1 cellular context compared by ENCODE assay signal in the genomic region with DNA sequence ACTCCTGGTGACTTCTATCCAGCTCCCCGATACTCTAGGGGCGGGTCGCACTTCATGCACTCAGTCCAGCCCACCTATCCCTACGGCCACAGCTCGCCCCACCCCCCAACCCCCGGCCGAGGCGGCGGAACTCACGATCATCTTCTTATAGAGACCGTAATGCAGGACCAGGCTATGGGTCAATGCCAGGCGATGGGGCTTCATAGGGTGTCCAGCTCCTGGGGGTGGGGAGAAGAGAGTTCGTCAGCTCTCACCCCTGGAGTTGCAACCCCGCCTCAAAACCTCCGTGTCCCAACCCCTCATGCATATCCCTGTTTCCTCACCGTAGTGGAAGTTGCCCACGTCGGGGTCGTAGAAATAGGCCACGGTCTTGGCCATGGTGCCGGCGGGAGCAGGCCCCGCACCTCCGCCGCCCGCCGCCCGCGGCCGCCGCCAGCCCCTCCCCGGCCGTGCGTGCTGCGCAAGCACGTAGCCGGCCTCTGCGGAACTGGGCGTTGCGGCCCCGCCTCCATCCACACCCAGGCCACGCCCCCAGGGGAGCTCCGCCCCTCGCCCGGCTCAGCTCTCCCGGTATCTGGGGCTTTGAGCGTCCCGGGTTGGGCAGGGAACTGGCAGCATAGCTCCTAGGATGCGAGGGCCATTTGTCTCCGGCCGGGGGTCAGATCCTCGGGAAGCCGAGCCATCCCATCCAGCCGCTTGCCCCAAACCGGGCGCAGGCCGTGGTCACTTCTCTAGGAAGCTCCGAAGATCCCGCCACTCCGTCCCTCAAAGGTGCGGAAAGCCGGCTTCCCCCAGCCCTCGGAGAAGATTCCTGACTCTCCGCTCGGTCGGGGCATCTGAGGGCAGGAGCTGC.
TF ChIP-seq lines count a peak whose summit lies in the region.

A gene (minus strand): TSS at position 437 of the 853 bp plus-strand sequence. CDS start 59 bp downstream, at position 378.
A gene with protein sequence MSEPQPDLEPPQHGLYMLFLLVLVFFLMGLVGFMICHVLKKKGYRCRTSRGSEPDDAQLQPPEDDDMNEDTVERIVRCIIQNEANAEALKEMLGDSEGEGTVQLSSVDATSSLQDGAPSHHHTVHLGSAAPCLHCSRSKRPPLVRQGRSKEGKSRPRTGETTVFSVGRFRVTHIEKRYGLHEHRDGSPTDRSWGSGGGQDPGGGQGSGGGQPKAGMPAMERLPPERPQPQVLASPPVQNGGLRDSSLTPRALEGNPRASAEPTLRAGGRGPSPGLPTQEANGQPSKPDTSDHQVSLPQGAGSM (plus strand): TSS at position 585 of the 853 bp plus-strand sequence. CDS start 1,229 bp downstream, outside the sequence.

TF ChIP-seq in HepG2, 621 proteins besides CTCF, POLR2A, EP300 and RAD21 (continued from another document and continues in another):
- TF ChIP-seq, protein P1, sequence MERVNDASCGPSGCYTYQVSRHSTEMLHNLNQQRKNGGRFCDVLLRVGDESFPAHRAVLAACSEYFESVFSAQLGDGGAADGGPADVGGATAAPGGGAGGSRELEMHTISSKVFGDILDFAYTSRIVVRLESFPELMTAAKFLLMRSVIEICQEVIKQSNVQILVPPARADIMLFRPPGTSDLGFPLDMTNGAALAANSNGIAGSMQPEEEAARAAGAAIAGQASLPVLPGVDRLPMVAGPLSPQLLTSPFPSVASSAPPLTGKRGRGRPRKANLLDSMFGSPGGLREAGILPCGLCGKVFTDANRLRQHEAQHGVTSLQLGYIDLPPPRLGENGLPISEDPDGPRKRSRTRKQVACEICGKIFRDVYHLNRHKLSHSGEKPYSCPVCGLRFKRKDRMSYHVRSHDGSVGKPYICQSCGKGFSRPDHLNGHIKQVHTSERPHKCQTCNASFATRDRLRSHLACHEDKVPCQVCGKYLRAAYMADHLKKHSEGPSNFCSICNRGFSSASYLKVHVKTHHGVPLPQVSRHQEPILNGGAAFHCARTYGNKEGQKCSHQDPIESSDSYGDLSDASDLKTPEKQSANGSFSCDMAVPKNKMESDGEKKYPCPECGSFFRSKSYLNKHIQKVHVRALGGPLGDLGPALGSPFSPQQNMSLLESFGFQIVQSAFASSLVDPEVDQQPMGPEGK (CRISPR knock-in tag; IDR thresholded peaks at IDR 0.05) = no peak
- TF ChIP-seq TOE1 (CRISPR knock-in tag; IDR thresholded peaks at IDR 0.05) (no peak), DNMT1 (CRISPR knock-in tag; IDR thresholded peaks at IDR 0.05) (peak; percentile 13; the same call in 1 of the 2 replicates), NFIC (IDR thresholded peaks at IDR 0.05; ENCODE audit: low read length) (no peak), ZNF383 (CRISPR knock-in tag; IDR thresholded peaks at IDR 0.05; ENCODE audit: borderline replicate concordance) (0 out of 2 replicates have a peak, but pooled peaks have one; percentile 77), TOPORS (CRISPR knock-in tag; IDR thresholded peaks at IDR 0.05) (0 out of 2 replicates have a peak, but pooled peaks have one; percentile 31), ZNF292 (CRISPR knock-in tag; IDR thresholded peaks at IDR 0.05; ENCODE audit: borderline replicate concordance, low read depth) (peak; percentile 17; the same call in 1 of the 2 replicates), ZNF7 (CRISPR knock-in tag; IDR thresholded peaks at IDR 0.05) (no peak), PHF8 (CRISPR knock-in tag; IDR thresholded peaks at IDR 0.05) (peak; percentile 76), NR2F6 (IDR thresholded peaks at IDR 0.05) (no peak), NR2F6 (CRISPR knock-in tag; IDR thresholded peaks at IDR 0.05) (no peak), SOX6 (IDR thresholded peaks at IDR 0.05) (no peak), SOX6 (CRISPR knock-in tag; IDR thresholded peaks at IDR 0.05) (no peak; the same call in 1 of the 2 replicates), SNAI1 (CRISPR knock-in tag; IDR thresholded peaks at IDR 0.05; ENCODE audit: borderline replicate concordance) (no peak), SOX5 (CRISPR knock-in tag; IDR thresholded peaks at IDR 0.05; ENCODE audit: borderline replicate concordance) (no peak), EED (CRISPR knock-in tag; IDR thresholded peaks at IDR 0.05) (no peak), AHR (CRISPR knock-in tag; IDR thresholded peaks at IDR 0.05) (no peak), MAZ (IDR thresholded peaks at IDR 0.05; ENCODE audit: borderline replicate concordance, low read depth, low read length) (peak; percentile 68; the same call in 1 of the 2 replicates), MAZ (CRISPR knock-in tag; IDR thresholded peaks at IDR 0.05; ENCODE audit: low read depth) (peak; percentile 46), ZNF737 (CRISPR knock-in tag; IDR thresholded peaks at IDR 0.05; ENCODE audit: borderline replicate concordance) (no peak), ZNF124 (CRISPR knock-in tag; IDR thresholded peaks at IDR 0.05) (no peak)
- TF ChIP-seq, protein P2, sequence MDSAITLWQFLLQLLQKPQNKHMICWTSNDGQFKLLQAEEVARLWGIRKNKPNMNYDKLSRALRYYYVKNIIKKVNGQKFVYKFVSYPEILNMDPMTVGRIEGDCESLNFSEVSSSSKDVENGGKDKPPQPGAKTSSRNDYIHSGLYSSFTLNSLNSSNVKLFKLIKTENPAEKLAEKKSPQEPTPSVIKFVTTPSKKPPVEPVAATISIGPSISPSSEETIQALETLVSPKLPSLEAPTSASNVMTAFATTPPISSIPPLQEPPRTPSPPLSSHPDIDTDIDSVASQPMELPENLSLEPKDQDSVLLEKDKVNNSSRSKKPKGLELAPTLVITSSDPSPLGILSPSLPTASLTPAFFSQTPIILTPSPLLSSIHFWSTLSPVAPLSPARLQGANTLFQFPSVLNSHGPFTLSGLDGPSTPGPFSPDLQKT (CRISPR knock-in tag; IDR thresholded peaks at IDR 0.05; ENCODE audit: borderline replicate concordance) = no peak
- TF ChIP-seq, protein P3, sequence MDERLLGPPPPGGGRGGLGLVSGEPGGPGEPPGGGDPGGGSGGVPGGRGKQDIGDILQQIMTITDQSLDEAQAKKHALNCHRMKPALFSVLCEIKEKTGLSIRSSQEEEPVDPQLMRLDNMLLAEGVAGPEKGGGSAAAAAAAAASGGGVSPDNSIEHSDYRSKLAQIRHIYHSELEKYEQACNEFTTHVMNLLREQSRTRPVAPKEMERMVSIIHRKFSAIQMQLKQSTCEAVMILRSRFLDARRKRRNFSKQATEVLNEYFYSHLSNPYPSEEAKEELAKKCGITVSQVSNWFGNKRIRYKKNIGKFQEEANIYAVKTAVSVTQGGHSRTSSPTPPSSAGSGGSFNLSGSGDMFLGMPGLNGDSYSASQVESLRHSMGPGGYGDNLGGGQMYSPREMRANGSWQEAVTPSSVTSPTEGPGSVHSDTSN (CRISPR knock-in tag; IDR thresholded peaks at IDR 0.05) = no peak
- TF ChIP-seq, protein P4, sequence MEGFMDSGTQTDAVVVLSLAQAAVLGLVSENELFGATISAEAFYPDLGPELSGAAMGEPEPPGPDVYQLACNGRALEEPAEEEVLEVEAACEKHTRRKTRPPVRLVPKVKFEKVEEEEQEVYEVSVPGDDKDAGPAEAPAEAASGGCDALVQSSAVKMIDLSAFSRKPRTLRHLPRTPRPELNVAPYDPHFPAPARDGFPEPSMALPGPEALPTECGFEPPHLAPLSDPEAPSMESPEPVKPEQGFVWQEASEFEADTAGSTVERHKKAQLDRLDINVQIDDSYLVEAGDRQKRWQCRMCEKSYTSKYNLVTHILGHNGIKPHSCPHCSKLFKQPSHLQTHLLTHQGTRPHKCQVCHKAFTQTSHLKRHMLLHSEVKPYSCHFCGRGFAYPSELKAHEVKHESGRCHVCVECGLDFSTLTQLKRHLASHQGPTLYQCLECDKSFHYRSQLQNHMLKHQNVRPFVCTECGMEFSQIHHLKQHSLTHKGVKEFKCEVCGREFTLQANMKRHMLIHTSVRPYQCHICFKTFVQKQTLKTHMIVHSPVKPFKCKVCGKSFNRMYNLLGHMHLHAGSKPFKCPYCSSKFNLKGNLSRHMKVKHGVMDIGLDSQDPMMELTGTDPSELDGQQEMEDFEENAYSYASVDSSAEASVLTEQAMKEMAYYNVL (CRISPR knock-in tag; IDR thresholded peaks at IDR 0.05; ENCODE audit: borderline replicate concordance) = no peak
- TF ChIP-seq, protein P5, sequence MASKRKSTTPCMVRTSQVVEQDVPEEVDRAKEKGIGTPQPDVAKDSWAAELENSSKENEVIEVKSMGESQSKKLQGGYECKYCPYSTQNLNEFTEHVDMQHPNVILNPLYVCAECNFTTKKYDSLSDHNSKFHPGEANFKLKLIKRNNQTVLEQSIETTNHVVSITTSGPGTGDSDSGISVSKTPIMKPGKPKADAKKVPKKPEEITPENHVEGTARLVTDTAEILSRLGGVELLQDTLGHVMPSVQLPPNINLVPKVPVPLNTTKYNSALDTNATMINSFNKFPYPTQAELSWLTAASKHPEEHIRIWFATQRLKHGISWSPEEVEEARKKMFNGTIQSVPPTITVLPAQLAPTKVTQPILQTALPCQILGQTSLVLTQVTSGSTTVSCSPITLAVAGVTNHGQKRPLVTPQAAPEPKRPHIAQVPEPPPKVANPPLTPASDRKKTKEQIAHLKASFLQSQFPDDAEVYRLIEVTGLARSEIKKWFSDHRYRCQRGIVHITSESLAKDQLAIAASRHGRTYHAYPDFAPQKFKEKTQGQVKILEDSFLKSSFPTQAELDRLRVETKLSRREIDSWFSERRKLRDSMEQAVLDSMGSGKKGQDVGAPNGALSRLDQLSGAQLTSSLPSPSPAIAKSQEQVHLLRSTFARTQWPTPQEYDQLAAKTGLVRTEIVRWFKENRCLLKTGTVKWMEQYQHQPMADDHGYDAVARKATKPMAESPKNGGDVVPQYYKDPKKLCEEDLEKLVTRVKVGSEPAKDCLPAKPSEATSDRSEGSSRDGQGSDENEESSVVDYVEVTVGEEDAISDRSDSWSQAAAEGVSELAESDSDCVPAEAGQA (IDR thresholded peaks at IDR 0.05; ENCODE audit: low read depth) = no peak
- TF ChIP-seq, protein P5 (CRISPR knock-in tag; IDR thresholded peaks at IDR 0.05; ENCODE audit: borderline replicate concordance) = no peak
- TF ChIP-seq, protein P6, sequence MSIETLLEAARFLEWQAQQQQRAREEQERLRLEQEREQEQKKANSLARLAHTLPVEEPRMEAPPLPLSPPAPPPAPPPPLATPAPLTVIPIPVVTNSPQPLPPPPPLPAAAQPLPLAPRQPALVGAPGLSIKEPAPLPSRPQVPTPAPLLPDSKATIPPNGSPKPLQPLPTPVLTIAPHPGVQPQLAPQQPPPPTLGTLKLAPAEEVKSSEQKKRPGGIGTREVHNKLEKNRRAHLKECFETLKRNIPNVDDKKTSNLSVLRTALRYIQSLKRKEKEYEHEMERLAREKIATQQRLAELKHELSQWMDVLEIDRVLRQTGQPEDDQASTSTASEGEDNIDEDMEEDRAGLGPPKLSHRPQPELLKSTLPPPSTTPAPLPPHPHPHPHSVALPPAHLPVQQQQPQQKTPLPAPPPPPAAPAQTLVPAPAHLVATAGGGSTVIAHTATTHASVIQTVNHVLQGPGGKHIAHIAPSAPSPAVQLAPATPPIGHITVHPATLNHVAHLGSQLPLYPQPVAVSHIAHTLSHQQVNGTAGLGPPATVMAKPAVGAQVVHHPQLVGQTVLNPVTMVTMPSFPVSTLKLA (IDR thresholded peaks at IDR 0.05) = no peak
- TF ChIP-seq, protein P7, sequence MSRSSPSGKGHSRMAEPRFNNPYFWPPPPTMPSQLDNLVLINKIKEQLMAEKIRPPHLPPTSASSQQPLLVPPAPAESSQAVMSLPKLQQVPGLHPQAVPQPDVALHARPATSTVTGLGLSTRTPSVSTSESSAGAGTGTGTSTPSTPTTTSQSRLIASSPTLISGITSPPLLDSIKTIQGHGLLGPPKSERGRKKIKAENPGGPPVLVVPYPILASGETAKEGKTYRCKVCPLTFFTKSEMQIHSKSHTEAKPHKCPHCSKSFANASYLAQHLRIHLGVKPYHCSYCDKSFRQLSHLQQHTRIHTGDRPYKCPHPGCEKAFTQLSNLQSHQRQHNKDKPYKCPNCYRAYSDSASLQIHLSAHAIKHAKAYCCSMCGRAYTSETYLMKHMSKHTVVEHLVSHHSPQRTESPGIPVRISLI (CRISPR knock-in tag; IDR thresholded peaks at IDR 0.05; ENCODE audit: borderline replicate concordance) = no peak
- TF ChIP-seq, protein P8, sequence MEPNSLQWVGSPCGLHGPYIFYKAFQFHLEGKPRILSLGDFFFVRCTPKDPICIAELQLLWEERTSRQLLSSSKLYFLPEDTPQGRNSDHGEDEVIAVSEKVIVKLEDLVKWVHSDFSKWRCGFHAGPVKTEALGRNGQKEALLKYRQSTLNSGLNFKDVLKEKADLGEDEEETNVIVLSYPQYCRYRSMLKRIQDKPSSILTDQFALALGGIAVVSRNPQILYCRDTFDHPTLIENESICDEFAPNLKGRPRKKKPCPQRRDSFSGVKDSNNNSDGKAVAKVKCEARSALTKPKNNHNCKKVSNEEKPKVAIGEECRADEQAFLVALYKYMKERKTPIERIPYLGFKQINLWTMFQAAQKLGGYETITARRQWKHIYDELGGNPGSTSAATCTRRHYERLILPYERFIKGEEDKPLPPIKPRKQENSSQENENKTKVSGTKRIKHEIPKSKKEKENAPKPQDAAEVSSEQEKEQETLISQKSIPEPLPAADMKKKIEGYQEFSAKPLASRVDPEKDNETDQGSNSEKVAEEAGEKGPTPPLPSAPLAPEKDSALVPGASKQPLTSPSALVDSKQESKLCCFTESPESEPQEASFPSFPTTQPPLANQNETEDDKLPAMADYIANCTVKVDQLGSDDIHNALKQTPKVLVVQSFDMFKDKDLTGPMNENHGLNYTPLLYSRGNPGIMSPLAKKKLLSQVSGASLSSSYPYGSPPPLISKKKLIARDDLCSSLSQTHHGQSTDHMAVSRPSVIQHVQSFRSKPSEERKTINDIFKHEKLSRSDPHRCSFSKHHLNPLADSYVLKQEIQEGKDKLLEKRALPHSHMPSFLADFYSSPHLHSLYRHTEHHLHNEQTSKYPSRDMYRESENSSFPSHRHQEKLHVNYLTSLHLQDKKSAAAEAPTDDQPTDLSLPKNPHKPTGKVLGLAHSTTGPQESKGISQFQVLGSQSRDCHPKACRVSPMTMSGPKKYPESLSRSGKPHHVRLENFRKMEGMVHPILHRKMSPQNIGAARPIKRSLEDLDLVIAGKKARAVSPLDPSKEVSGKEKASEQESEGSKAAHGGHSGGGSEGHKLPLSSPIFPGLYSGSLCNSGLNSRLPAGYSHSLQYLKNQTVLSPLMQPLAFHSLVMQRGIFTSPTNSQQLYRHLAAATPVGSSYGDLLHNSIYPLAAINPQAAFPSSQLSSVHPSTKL (CRISPR knock-in tag; IDR thresholded peaks at IDR 0.05) = no peak
